9 cellular contexts compared by ENCODE assay signal in genomic region chr7:20299647-20300312, GRCh38.
DNase-seq lines count a peak whose midpoint lies in the region; ATAC-seq lines count a peak whose summit lies in the region.
"Had no signal": no experiment of that assay in that cellular context is flagged by ENCODE, and none has a peak within 500 bp of the region (broad histone marks: within the 10 kb centered on the region; RNA-seq: fewer than 3 reads in every experiment).

No MANE protein-coding gene starts in this region.

- ATAC-seq in GM21528 (IDR thresholded peaks at IDR 0.05; ENCODE audit: low FRiP score, unreplicated experiment) (peak; percentile 82), HG03520 (IDR thresholded peaks at IDR 0.05; ENCODE audit: unreplicated experiment) (peak; percentile 49)

- DNase-seq in GM04504 (ENCODE audit: low read depth) (peak; percentile 21), fibroblast of the conjunctiva (ENCODE audit: low read depth) (peak; percentile 22), NCI-H345 treated with DMSO at 0.1 percent for 48 hours (lab: John Stamatoyannopoulos, UW; ENCODE audit: unreplicated experiment) (no peak), D341Med (ENCODE audit: low spot score) (no peak), medulla oblongata (ENCODE audit: extremely low spot score) (no peak), posterior cingulate gyrus (no peak)
- DNase-seq: NCI-H1417 treated with DMSO at 0.1 percent for 48 hours had no signal

- intact Hi-C loops in posterior cingulate gyrus (cut with DNase I): no loop called here

Comparison
In these comparisons a context has a peak if more than half of its experiments do, and no peak if none do; other contexts are left out.
1. DNase-seq: peak in GM04504 (single experiment) and fibroblast of the conjunctiva (single experiment); none in NCI-H345 treated with DMSO at 0.1 percent for 48 hours (single experiment), D341Med (single experiment), medulla oblongata (single experiment) and posterior cingulate gyrus (0 of 10).